In the genomic region with DNA sequence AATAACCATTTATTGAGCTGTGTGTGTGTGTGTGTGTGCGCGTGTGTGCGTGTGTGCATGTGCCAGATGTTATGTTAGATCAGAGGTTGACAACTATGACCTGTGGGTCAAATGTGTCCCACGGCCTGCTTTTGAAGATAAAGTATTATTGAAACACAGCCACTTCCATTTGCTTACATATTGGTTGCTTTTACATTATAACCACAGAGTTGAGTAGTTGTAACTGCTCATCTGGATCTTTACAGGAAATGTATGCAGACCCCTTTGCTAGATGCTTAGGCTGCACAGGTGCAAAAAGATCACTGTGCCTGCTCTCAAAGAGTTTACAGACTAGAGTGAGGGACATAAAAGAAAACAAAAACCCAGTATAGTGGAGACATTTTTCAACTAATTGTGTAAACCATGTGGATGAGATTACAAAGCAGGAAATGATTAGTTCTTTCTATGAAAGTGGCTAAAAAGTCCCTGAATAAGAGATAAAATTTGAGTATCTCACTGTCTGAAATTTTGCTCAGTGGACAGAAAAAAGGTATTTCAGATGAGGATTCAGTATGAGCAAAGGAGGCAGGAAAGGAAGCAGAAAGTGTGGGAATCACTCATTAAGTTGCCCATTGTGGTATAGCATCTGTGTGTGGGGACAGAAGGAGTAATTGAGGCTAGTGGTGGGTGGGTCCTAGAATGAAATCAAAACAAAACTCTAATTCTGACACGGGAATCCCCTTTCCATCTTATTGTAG, we compare ENCODE assay signal across 17 cellular contexts.
DNase-seq lines count a peak whose midpoint lies in the region; ATAC-seq and TF ChIP-seq lines count a peak whose summit lies in the region.
"Had no signal": no experiment of that assay in that cellular context is flagged by ENCODE, and none has a peak within 500 bp of the region (broad histone marks: within the 10 kb centered on the region; RNA-seq: fewer than 3 reads in every experiment).

No MANE protein-coding gene starts in this region.

- DNase-seq in activated T-cell treated with anti-CD3 and anti-CD28 coated beads, Interleukin-2, amount 50 U/mL, for 24 hours = no peak
- DNase-seq in activated T-cell treated with anti-CD3 and anti-CD28 coated beads, Interleukin-2, amount 50 U/mL, for 1 hour = no peak
- DNase-seq in esophagus squamous epithelium (lab: John Stamatoyannopoulos, UW) = no peak
- DNase-seq in Caco-2 = no peak
- DNase-seq: activated CD4-positive, CD25-positive, alpha-beta regulatory T cell treated with anti-CD3 and anti-CD28 coated beads, Interleukin-2, amount 50 U/mL, for 72 hours; amygdala; CD4-positive, CD25-positive, alpha-beta regulatory T cell; cerebellar nuclear complex; EL had no signal

- no TSS peak for BruUV-seq in Caco-2 (replicated peaks; lab: Mats Ljungman, UMichigan)

- 61 to 66% methylated on average over 5 of the region's 5 CpGs for WGBS in esophagus squamous epithelium, 2 donors

- H3K27ac Mint-ChIP-seq in activated T-cell treated with anti-CD3 and anti-CD28 coated beads, Interleukin-2, amount 50 U/mL, for 24 hours = peak overlapping the region; percentile 3
- H3K27ac Mint-ChIP-seq in stimulated activated naive CD8-positive, alpha-beta T cell treated with anti-CD3 and anti-CD28 coated beads, Interleukin-15, Interleukin-2, amounts not matched to agents 100 ng/mL and 50 ng/mL, for 24 hours = no peak overlapping the region
- H3K27ac Mint-ChIP-seq in Caco-2 (ENCODE audit: unreplicated experiment) = no peak overlapping the region
- H3K27ac Mint-ChIP-seq: CD4-positive, CD25-positive, alpha-beta regulatory T cell; IgD-negative memory B cell had no signal

- H3K4me3 ChIP-seq in esophagus squamous epithelium = no peak overlapping the region
- H3K4me3 ChIP-seq in Caco-2 (ENCODE audit: low read depth, low read length) = no peak overlapping the region
- H3K4me3 ChIP-seq: prostate gland had no signal

- H3K27me3 ChIP-seq in esophagus squamous epithelium = no peaks in the 10 kb centered on the region
- no peaks in the 10 kb centered on the region for H3K27me3 ChIP-seq in Caco-2 (replicated peaks; ENCODE audit: control insufficient read depth, insufficient read depth, low read length)

- H3K36me3 ChIP-seq in esophagus squamous epithelium (no peaks in the 10 kb centered on the region), Caco-2 (ENCODE audit: control insufficient read depth, insufficient read depth, low read length) (no peaks in the 10 kb centered on the region)
- H3K36me3 ChIP-seq: prostate gland had no signal

- no peak overlapping the region for H3K4me3 Mint-ChIP-seq in activated T-cell treated with anti-CD3 and anti-CD28 coated beads, Interleukin-2, amount 50 U/mL, for 24 hours
- H3K4me3 Mint-ChIP-seq in stimulated activated naive CD8-positive, alpha-beta T cell treated with anti-CD3 and anti-CD28 coated beads, Interleukin-15, Interleukin-2, amounts not matched to agents 100 ng/mL and 50 ng/mL, for 24 hours = peak overlapping the region; percentile 3
- no peak overlapping the region for H3K4me3 Mint-ChIP-seq in Caco-2 (ENCODE audit: unreplicated experiment)
- H3K4me3 Mint-ChIP-seq: CD4-positive, CD25-positive, alpha-beta regulatory T cell; IgD-negative memory B cell had no signal

- TF ChIP-seq POLR2A in esophagus squamous epithelium (IDR thresholded peaks at IDR 0.05) = no peak

- peaks cover 9% of the 10 kb centered on the region for H3K4me1 Mint-ChIP-seq in activated T-cell treated with anti-CD3 and anti-CD28 coated beads, Interleukin-2, amount 50 U/mL, for 24 hours (ENCODE audit: low read depth)
- H3K4me1 Mint-ChIP-seq in stimulated activated naive CD8-positive, alpha-beta T cell treated with anti-CD3 and anti-CD28 coated beads, Interleukin-15, Interleukin-2, amounts not matched to agents 100 ng/mL and 50 ng/mL, for 24 hours (ENCODE audit: low read depth) = peaks cover 14% of the 10 kb centered on the region
- H3K4me1 Mint-ChIP-seq in Caco-2 (ENCODE audit: low read depth, unreplicated experiment) = no peaks in the 10 kb centered on the region
- H3K4me1 Mint-ChIP-seq: CD4-positive, CD25-positive, alpha-beta regulatory T cell had no signal

- POLR2A ChIA-PET in Caco-2 (lab: Charles Lee) = no interaction called here

- no peaks in the 10 kb centered on the region for H3K4me1 ChIP-seq in esophagus squamous epithelium
- no peaks in the 10 kb centered on the region for H3K4me1 ChIP-seq in Caco-2
- H3K4me1 ChIP-seq: prostate gland had no signal

- peak; percentile 71 for ATAC-seq in GM19463 (IDR thresholded peaks at IDR 0.05; ENCODE audit: unreplicated experiment)
- ATAC-seq in HG03196 (IDR thresholded peaks at IDR 0.05; ENCODE audit: unreplicated experiment) = peak; percentile 42
- ATAC-seq in HG03571 (IDR thresholded peaks at IDR 0.05; ENCODE audit: unreplicated experiment) = no peak
- ATAC-seq: left lobe of liver, Right ventricle myocardium inferior had no signal

- H3K9me3 Mint-ChIP-seq in activated T-cell treated with anti-CD3 and anti-CD28 coated beads, Interleukin-2, amount 50 U/mL, for 24 hours = no peaks in the 10 kb centered on the region
- no peaks in the 10 kb centered on the region for H3K9me3 Mint-ChIP-seq in stimulated activated naive CD8-positive, alpha-beta T cell treated with anti-CD3 and anti-CD28 coated beads, Interleukin-15, Interleukin-2, amounts not matched to agents 100 ng/mL and 50 ng/mL, for 24 hours
- H3K9me3 Mint-ChIP-seq in Caco-2 (ENCODE audit: unreplicated experiment) = no peaks in the 10 kb centered on the region

- H3K27ac ChIP-seq in esophagus squamous epithelium = no peak overlapping the region
- H3K27ac ChIP-seq: prostate gland had no signal

- no peaks in the 10 kb centered on the region for H3K36me3 Mint-ChIP-seq in activated T-cell treated with anti-CD3 and anti-CD28 coated beads, Interleukin-2, amount 50 U/mL, for 24 hours (ENCODE audit: low read depth)
- H3K36me3 Mint-ChIP-seq in stimulated activated naive CD8-positive, alpha-beta T cell treated with anti-CD3 and anti-CD28 coated beads, Interleukin-15, Interleukin-2, amounts not matched to agents 100 ng/mL and 50 ng/mL, for 24 hours (ENCODE audit: low read depth) = no peaks in the 10 kb centered on the region
- no peaks in the 10 kb centered on the region for H3K36me3 Mint-ChIP-seq in Caco-2 (ENCODE audit: insufficient read depth, unreplicated experiment)
- H3K36me3 Mint-ChIP-seq: CD4-positive, CD25-positive, alpha-beta regulatory T cell had no signal

- H3K9me3 ChIP-seq in esophagus squamous epithelium = no peaks in the 10 kb centered on the region
- no peaks in the 10 kb centered on the region for H3K9me3 ChIP-seq in Caco-2
- H3K9me3 ChIP-seq: prostate gland had no signal

- H3K27me3 Mint-ChIP-seq in activated T-cell treated with anti-CD3 and anti-CD28 coated beads, Interleukin-2, amount 50 U/mL, for 24 hours = peaks cover 2% of the 10 kb centered on the region
- H3K27me3 Mint-ChIP-seq in stimulated activated naive CD8-positive, alpha-beta T cell treated with anti-CD3 and anti-CD28 coated beads, Interleukin-15, Interleukin-2, amounts not matched to agents 100 ng/mL and 50 ng/mL, for 24 hours = peaks cover 6% of the 10 kb centered on the region
- peaks cover 7% of the 10 kb centered on the region for H3K27me3 Mint-ChIP-seq in Caco-2 (ENCODE audit: insufficient read depth, unreplicated experiment)
- H3K27me3 Mint-ChIP-seq: IgD-negative memory B cell had no signal

- intact Hi-C loops in esophagus squamous epithelium (cut with DNase I) (no loop called here), Caco-2 (cut with micrococcal nuclease; ENCODE audit: unreplicated experiment) (no loop called here)

- CTCF ChIA-PET in Caco-2 (lab: Charles Lee) = no interaction called here

- TF ChIP-seq CTCF in esophagus squamous epithelium (IDR thresholded peaks at IDR 0.05) (no peak), Caco-2 (IDR thresholded peaks at IDR 0.05; ENCODE audit: insufficient read depth in 1 of 2, low read depth in 1 of 2, low read length in 1 of 2, severe bottlenecking in 1 of 2, unreplicated experiment in 1 of 2) (no peak)
